In the genomic region with DNA sequence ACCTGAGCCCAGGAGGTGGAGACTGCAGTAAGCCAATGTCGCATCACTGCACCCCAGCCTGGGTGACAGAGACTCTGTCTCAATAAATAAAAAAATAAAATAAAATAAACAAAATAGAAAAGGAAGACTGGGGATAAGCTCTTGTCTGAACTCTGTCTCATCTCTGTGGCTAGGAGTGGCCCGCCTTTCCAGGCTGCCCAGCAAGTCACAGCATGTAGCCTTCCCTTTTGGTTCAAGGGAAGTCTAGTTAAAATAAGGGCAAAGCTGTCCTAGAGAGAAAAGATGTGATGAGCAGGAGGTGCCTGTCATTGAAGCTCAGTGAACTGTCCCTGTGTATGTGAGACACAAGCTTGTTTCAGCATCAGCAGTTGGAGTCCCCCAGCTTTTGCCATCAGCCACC, we compare ENCODE assay signal across 28 cellular contexts. TPM values are rescaled to one million over a fixed set of nuclear protein-coding genes. Genes with fewer than 3 reads are reported as not detected.
"Had no signal": no experiment of that assay in that cellular context is flagged by ENCODE, and none has a peak within 500 bp of the region (broad histone marks: within the 10 kb centered on the region; RNA-seq: fewer than 3 reads in every experiment).

No MANE protein-coding gene starts in this region.

- H3K27ac Mint-ChIP-seq: activated naive CD4-positive, alpha-beta T cell treated with anti-CD3 and anti-CD28 coated beads for 36 hours; effector memory CD8-positive, alpha-beta T cell; natural killer cell treated with Interleukin-12 subunit alpha and Interleukin-12 subunit beta and Interleukin-15 and Interleukin-18, amount 100 ng/mL, for 72 hours; T-helper 17 cell had no signal

- H3K4me3 Mint-ChIP-seq: activated naive CD4-positive, alpha-beta T cell treated with anti-CD3 and anti-CD28 coated beads for 36 hours; central memory CD8-positive, alpha-beta T cell; effector memory CD8-positive, alpha-beta T cell; natural killer cell treated with Interleukin-12 subunit alpha and Interleukin-12 subunit beta and Interleukin-15 and Interleukin-18, amount 100 ng/mL, for 72 hours; T-helper 17 cell had no signal

- H3K4me1 Mint-ChIP-seq: central memory CD8-positive, alpha-beta T cell had no signal

- H3K4me1 ChIP-seq: colonic mucosa, prostate gland had no signal

- H3K9me3 Mint-ChIP-seq: activated naive CD4-positive, alpha-beta T cell treated with anti-CD3 and anti-CD28 coated beads for 36 hours; central memory CD8-positive, alpha-beta T cell; effector memory CD8-positive, alpha-beta T cell; natural killer cell treated with Interleukin-12 subunit alpha and Interleukin-12 subunit beta and Interleukin-15 and Interleukin-18, amount 100 ng/mL, for 72 hours had no signal

- DNase-seq: activated CD4-positive, alpha-beta T cell treated with anti-CD3 and anti-CD28 coated beads for 4 hours; activated CD4-positive, alpha-beta T cell treated with anti-CD3 and anti-CD28 coated beads, Interleukin-2, amount 50 U/mL, for 48 hours; activated CD4-positive, CD25-positive, alpha-beta regulatory T cell; activated CD8-positive, alpha-beta memory T cell treated with anti-CD3 and anti-CD28 coated beads, Interleukin-2, amount 50 U/mL, for 48 hours; activated naive CD4-positive, alpha-beta T cell treated with anti-CD3 and anti-CD28 coated beads for 36 hours; activated T-cell treated with anti-CD3 and anti-CD28 coated beads, Interleukin-2, amount 50 U/mL, for 48 hours; anterior cingulate cortex; brain microvascular endothelial cell; colonic mucosa; effector memory CD8-positive, alpha-beta T cell; left ventricle myocardium inferior; midbrain; stimulated activated CD4-positive, alpha-beta T cell treated with anti-CD3 and anti-CD28 coated beads, Interleukin-4, amount 100 ng/mL, for 24 hours; stimulated activated naive CD4-positive, alpha-beta T cell treated with Interleukin-2 at 50 U/mL for 16 hours; SW 1271; T-helper 17 cell; upper lobe of left lung had no signal

- H3K36me3 ChIP-seq: brain microvascular endothelial cell, colonic mucosa, heart right ventricle, left ventricle myocardium inferior, prostate gland, right atrium auricular region, spleen, thoracic aorta, upper lobe of left lung had no signal

- H3K36me3 Mint-ChIP-seq: natural killer cell treated with Interleukin-12 subunit alpha and Interleukin-12 subunit beta and Interleukin-15 and Interleukin-18, amount 100 ng/mL, for 72 hours had no signal

- H3K27ac ChIP-seq: brain microvascular endothelial cell, colonic mucosa, prostate gland, spleen, upper lobe of left lung had no signal

- H3K4me3 ChIP-seq: colonic mucosa, dorsolateral prefrontal cortex, heart right ventricle, left ventricle myocardium inferior, prostate gland, right atrium auricular region, spleen, thoracic aorta, upper lobe of left lung had no signal

- H3K9me3 ChIP-seq: colonic mucosa, heart right ventricle, left ventricle myocardium inferior, prostate gland, right atrium auricular region, spleen, thoracic aorta, upper lobe of left lung had no signal

- H3K27me3 ChIP-seq: brain microvascular endothelial cell, colonic mucosa, right atrium auricular region, upper lobe of left lung had no signal

RNA-seq across cellular contexts. Expression of a gene that starts 2.7 kb away (rescaled TPM):
- total RNA-seq: activated CD8-positive, alpha-beta memory T cell treated with anti-CD3 and anti-CD28 coated beads for 36 hours; activated naive CD4-positive, alpha-beta T cell treated with anti-CD3 and anti-CD28 coated beads for 36 hours; kidney epithelial cell; natural killer cell treated with Interleukin-12 subunit alpha and Interleukin-12 subunit beta and Interleukin-15 and Interleukin-18, amount 100 ng/mL, for 72 hours; osteocyte; upper lobe of left lung had no signal

RNA-seq across cellular contexts. Expression of a gene that starts 50.1 kb away (rescaled TPM):
- total RNA-seq: natural killer cell treated with Interleukin-12 subunit alpha and Interleukin-12 subunit beta and Interleukin-15 and Interleukin-18, amount 100 ng/mL, for 72 hours; T-helper 17 cell had no signal
